In genomic region chr16:72939247-72939646, GRCh38 we compare ENCODE assay signal across 9 cellular contexts.
DNase-seq lines count a peak whose midpoint lies in the region; ATAC-seq and TF ChIP-seq lines count a peak whose summit lies in the region.
"Had no signal": no experiment of that assay in that cellular context is flagged by ENCODE, and none has a peak within 500 bp of the region (broad histone marks: within the 10 kb centered on the region; RNA-seq: fewer than 3 reads in every experiment).

No MANE protein-coding gene starts in this region.

- H3K9me3 ChIP-seq in RWPE2 (ENCODE audit: severe bottlenecking) (no peaks in the 10 kb centered on the region), gastroesophageal sphincter (no peaks in the 10 kb centered on the region), parathyroid adenoma (ENCODE audit: control insufficient read depth, low read length) (no peaks in the 10 kb centered on the region)

- peak overlapping the region; percentile 93 for H3K27ac ChIP-seq in ACC112 (ENCODE audit: low read depth, low read length)
- no peak overlapping the region for H3K27ac ChIP-seq in RWPE2 (ENCODE audit: poor library complexity, severe bottlenecking)
- H3K27ac ChIP-seq in gastroesophageal sphincter: peak overlapping the region; percentile 43 to 83 (median 72)
- peak overlapping the region; percentile 33 for H3K27ac ChIP-seq in parathyroid adenoma
- H3K27ac ChIP-seq in caudate nucleus (ENCODE audit: low read depth, low read length): no peak overlapping the region

- 40 to 100% methylated on average over 1 to 2 of the region's 10 CpGs for WGBS in gastroesophageal sphincter (ENCODE audit: low coverage in 1 of 2), 2 donors

- H3K4me1 ChIP-seq in ACC112 (ENCODE audit: control insufficient read depth, insufficient read depth, low read length, unreplicated experiment) (peaks cover 38% of the 10 kb centered on the region), RWPE2 (ENCODE audit: insufficient read depth, poor library complexity, severe bottlenecking) (peaks cover 6% of the 10 kb centered on the region), gastroesophageal sphincter (peaks cover 0 to 51% (median 16%) of the 10 kb centered on the region in 3 donors), parathyroid adenoma (peaks cover 11% of the 10 kb centered on the region)

- DNase-seq in RWPE2 (ENCODE audit: low spot score) (no peak), caudate nucleus (lab: John Stamatoyannopoulos, UW) (no peak), epidermal melanocyte (ENCODE audit: insufficient read length, low spot score) (no peak), T-helper 2 cell (no peak)
- DNase-seq: NCI-H1105 treated with DMSO at 0.1 percent for 48 hours had no signal

- no peak for TF ChIP-seq POLR2A in gastroesophageal sphincter (IDR thresholded peaks at IDR 0.05)

- peaks cover 5% of the 10 kb centered on the region; the same call in 1 of the 2 replicates for H3K36me3 ChIP-seq in ACC112 (ENCODE audit: insufficient read depth, low read length)
- H3K36me3 ChIP-seq in RWPE2 (ENCODE audit: low read depth): 0 out of 2 replicates have a peak, but pooled peaks cover 5% of the 10 kb centered on the region
- no peaks in the 10 kb centered on the region for H3K36me3 ChIP-seq in gastroesophageal sphincter
- H3K36me3 ChIP-seq in parathyroid adenoma (ENCODE audit: control insufficient read depth, insufficient read depth, low read length): no peaks in the 10 kb centered on the region

- ATAC-seq in RWPE2 (ENCODE audit: low read depth) (peak; percentile 52; the same call in 2 of the 3 replicates), gastroesophageal sphincter (peak; percentile 61), GM21390 (IDR thresholded peaks at IDR 0.05; ENCODE audit: unreplicated experiment) (no peak)

- no peaks in the 10 kb centered on the region for H3K27me3 ChIP-seq in ACC112 (ENCODE audit: insufficient read depth, low read length)
- no peaks in the 10 kb centered on the region for H3K27me3 ChIP-seq in RWPE2 (ENCODE audit: insufficient read depth, poor library complexity, severe bottlenecking)
- H3K27me3 ChIP-seq in gastroesophageal sphincter: no peaks in the 10 kb centered on the region
- H3K27me3 ChIP-seq in parathyroid adenoma (ENCODE audit: control insufficient read depth, insufficient read depth, low read length): no peaks in the 10 kb centered on the region

- H3K9ac ChIP-seq in parathyroid adenoma: no peak overlapping the region

- peak overlapping the region; percentile 56 for H3K4me3 ChIP-seq in ACC112 (ENCODE audit: low read depth, low read length)
- H3K4me3 ChIP-seq in RWPE2 (ENCODE audit: severe bottlenecking): no peak overlapping the region
- H3K4me3 ChIP-seq in gastroesophageal sphincter: no peak overlapping the region
- no peak overlapping the region for H3K4me3 ChIP-seq in parathyroid adenoma (ENCODE audit: low read depth, low read length)

- peaks cover 64% of the 10 kb centered on the region for H3K79me2 ChIP-seq in ACC112 (ENCODE audit: control insufficient read depth, insufficient read depth, low read length, unreplicated experiment)
- H3K79me2 ChIP-seq in parathyroid adenoma: peaks cover 81% of the 10 kb centered on the region

- H3K4me2 ChIP-seq in parathyroid adenoma (ENCODE audit: low read length): no peak overlapping the region

- TF ChIP-seq EP300 in gastroesophageal sphincter (IDR thresholded peaks at IDR 0.05): no peak

- TF ChIP-seq CTCF in RWPE2 (IDR thresholded peaks at IDR 0.05; ENCODE audit: poor library complexity, severe bottlenecking) (no peak), gastroesophageal sphincter (IDR thresholded peaks at IDR 0.05) (peak in 1 of 4 experiments; percentile 44), parathyroid adenoma (IDR thresholded peaks at IDR 0.05) (no peak)

- H2AFZ ChIP-seq in ACC112 (ENCODE audit: low read length, unreplicated experiment) (no peak overlapping the region), parathyroid adenoma (no peak overlapping the region)

Comparison
In these comparisons a context has a peak if more than half of its experiments do, and no peak if none do; other contexts are left out.
1. H3K27ac ChIP-seq: peak in ACC112 (single experiment), gastroesophageal sphincter (4 of 4) and parathyroid adenoma (single experiment); none in RWPE2 (single experiment) and caudate nucleus (single experiment).